1 cellular context compared by ENCODE assay signal in the genomic region with DNA sequence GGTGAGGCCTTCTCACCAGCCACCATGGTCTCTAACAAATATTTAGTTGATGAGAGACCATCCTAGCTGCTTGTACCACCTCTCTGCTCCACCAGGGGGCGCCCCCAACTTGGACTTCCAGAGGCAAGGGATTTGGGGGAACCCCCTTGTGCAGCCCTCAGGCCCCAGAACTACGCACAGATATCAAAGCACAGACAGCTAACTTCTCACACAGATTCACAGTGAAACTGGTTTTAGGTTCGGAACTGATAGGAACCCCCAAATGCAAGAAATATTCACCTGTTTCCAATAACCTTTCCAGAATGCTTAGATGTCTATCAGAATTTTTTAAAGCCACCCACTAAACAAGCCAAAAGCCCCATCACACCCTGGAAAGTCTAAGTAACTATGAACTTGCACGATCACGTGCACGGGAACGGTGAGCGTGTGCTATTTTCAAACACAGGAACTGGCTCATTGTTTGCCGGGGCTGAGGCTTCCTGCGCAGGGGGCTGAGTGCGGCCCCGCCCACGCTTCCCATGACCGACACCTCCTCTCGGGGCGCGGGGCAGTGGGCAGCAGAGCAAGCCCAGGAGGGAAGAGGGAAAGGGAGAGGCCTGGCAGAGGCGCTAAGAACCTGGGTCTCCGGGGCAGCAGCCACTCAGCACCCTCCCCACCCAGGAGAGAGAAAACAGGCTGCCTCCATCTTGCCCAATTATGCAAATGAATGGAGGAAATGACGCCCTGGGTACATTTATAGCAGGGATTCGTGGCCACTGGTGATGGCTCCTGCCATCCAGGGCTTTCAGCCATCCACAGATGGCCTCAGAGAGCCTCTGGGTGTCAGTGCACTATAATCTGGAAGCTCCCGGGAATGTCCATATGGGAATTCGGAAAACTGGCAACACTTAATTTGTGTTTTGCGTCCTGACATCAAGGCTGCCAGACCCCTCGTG.
TF ChIP-seq lines count a peak whose summit lies in the region.

No MANE protein-coding gene starts in this region.

TF ChIP-seq in K562, 482 proteins besides CTCF, POLR2A, EP300 and RAD21 (continued from another document and continues in another):
- TF ChIP-seq ARID2 (IDR thresholded peaks at IDR 0.05) (peak; percentile 59; the same call in 1 of the 2 replicates), SREBF1 (IDR thresholded peaks at IDR 0.05; ENCODE audit: borderline replicate concordance, low read depth, low read length) (no peak), ATF4 (CRISPR knock-in tag; IDR thresholded peaks at IDR 0.05) (no peak), JUND (IDR thresholded peaks at IDR 0.05; ENCODE audit: borderline replicate concordance, low read depth, low read length) (no peak), JUND (tag; IDR thresholded peaks at IDR 0.05; ENCODE audit: borderline replicate concordance, low read depth, low read length) (no peak), SMC3 (conservative IDR thresholded peaks at IDR 0.05; ENCODE audit: insufficient read depth, low read depth, low read length) (peak; percentile 67), CC2D1A (IDR thresholded peaks at IDR 0.05) (0 out of 2 replicates have a peak, but pooled peaks have one; percentile 50), ZNF175 (CRISPR knock-in tag; IDR thresholded peaks at IDR 0.05; ENCODE audit: low read depth) (no peak), BACH1 (tag; IDR thresholded peaks at IDR 0.05) (no peak), HNRNPL (IDR thresholded peaks at IDR 0.05; ENCODE audit: low read depth, low read length) (no peak), ESRRA (IDR thresholded peaks at IDR 0.05; ENCODE audit: borderline replicate concordance, low read depth) (no peak), ZBTB9 (CRISPR knock-in tag; IDR thresholded peaks at IDR 0.05) (no peak), CTCFL (IDR thresholded peaks at IDR 0.05; ENCODE audit: borderline replicate concordance, insufficient read depth, low read depth, low read length, poor library complexity, severe bottlenecking) (peak; percentile 71), HNRNPH1 (optimal IDR thresholded peaks at IDR 0.05; ENCODE audit: low read depth, low read length) (no peak), RCOR1 (IDR thresholded peaks at IDR 0.05; ENCODE audit: borderline replicate concordance in 1 of 2, low read depth in 2 of 2, low read length in 2 of 2) (no peak), ZKSCAN8 (CRISPR knock-in tag; IDR thresholded peaks at IDR 0.05) (peak; percentile 84), ZNF24 (IDR thresholded peaks at IDR 0.05) (no peak), YY1 (IDR thresholded peaks at IDR 0.05; ENCODE audit: borderline replicate concordance in 1 of 3, control insufficient read depth in 1 of 3, extremely low read depth in 1 of 3, insufficient read depth in 3 of 3, insufficient read length in 1 of 3, insufficient replicate concordance in 2 of 3, low read depth in 1 of 3, low read length in 2 of 3) (peak in 1 of 3 experiments; percentile 31), RHOXF2B (CRISPR knock-in tag; conservative IDR thresholded peaks at IDR 0.05) (no peak)
- TF ChIP-seq, protein P1, sequence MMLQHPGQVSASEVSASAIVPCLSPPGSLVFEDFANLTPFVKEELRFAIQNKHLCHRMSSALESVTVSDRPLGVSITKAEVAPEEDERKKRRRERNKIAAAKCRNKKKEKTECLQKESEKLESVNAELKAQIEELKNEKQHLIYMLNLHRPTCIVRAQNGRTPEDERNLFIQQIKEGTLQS (IDR thresholded peaks at IDR 0.05): no peak
- TF ChIP-seq, protein P1 (CRISPR knock-in tag; conservative IDR thresholded peaks at IDR 0.05): no peak
- TF ChIP-seq, protein P2, sequence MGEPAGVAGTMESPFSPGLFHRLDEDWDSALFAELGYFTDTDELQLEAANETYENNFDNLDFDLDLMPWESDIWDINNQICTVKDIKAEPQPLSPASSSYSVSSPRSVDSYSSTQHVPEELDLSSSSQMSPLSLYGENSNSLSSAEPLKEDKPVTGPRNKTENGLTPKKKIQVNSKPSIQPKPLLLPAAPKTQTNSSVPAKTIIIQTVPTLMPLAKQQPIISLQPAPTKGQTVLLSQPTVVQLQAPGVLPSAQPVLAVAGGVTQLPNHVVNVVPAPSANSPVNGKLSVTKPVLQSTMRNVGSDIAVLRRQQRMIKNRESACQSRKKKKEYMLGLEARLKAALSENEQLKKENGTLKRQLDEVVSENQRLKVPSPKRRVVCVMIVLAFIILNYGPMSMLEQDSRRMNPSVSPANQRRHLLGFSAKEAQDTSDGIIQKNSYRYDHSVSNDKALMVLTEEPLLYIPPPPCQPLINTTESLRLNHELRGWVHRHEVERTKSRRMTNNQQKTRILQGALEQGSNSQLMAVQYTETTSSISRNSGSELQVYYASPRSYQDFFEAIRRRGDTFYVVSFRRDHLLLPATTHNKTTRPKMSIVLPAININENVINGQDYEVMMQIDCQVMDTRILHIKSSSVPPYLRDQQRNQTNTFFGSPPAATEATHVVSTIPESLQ (CRISPR knock-in tag; IDR thresholded peaks at IDR 0.05): no peak
- TF ChIP-seq, protein P3, sequence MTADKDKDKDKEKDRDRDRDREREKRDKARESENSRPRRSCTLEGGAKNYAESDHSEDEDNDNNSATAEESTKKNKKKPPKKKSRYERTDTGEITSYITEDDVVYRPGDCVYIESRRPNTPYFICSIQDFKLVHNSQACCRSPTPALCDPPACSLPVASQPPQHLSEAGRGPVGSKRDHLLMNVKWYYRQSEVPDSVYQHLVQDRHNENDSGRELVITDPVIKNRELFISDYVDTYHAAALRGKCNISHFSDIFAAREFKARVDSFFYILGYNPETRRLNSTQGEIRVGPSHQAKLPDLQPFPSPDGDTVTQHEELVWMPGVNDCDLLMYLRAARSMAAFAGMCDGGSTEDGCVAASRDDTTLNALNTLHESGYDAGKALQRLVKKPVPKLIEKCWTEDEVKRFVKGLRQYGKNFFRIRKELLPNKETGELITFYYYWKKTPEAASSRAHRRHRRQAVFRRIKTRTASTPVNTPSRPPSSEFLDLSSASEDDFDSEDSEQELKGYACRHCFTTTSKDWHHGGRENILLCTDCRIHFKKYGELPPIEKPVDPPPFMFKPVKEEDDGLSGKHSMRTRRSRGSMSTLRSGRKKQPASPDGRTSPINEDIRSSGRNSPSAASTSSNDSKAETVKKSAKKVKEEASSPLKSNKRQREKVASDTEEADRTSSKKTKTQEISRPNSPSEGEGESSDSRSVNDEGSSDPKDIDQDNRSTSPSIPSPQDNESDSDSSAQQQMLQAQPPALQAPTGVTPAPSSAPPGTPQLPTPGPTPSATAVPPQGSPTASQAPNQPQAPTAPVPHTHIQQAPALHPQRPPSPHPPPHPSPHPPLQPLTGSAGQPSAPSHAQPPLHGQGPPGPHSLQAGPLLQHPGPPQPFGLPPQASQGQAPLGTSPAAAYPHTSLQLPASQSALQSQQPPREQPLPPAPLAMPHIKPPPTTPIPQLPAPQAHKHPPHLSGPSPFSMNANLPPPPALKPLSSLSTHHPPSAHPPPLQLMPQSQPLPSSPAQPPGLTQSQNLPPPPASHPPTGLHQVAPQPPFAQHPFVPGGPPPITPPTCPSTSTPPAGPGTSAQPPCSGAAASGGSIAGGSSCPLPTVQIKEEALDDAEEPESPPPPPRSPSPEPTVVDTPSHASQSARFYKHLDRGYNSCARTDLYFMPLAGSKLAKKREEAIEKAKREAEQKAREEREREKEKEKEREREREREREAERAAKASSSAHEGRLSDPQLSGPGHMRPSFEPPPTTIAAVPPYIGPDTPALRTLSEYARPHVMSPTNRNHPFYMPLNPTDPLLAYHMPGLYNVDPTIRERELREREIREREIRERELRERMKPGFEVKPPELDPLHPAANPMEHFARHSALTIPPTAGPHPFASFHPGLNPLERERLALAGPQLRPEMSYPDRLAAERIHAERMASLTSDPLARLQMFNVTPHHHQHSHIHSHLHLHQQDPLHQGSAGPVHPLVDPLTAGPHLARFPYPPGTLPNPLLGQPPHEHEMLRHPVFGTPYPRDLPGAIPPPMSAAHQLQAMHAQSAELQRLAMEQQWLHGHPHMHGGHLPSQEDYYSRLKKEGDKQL (CRISPR knock-in tag; IDR thresholded peaks at IDR 0.05; ENCODE audit: borderline replicate concordance): no peak
- TF ChIP-seq, protein P4, sequence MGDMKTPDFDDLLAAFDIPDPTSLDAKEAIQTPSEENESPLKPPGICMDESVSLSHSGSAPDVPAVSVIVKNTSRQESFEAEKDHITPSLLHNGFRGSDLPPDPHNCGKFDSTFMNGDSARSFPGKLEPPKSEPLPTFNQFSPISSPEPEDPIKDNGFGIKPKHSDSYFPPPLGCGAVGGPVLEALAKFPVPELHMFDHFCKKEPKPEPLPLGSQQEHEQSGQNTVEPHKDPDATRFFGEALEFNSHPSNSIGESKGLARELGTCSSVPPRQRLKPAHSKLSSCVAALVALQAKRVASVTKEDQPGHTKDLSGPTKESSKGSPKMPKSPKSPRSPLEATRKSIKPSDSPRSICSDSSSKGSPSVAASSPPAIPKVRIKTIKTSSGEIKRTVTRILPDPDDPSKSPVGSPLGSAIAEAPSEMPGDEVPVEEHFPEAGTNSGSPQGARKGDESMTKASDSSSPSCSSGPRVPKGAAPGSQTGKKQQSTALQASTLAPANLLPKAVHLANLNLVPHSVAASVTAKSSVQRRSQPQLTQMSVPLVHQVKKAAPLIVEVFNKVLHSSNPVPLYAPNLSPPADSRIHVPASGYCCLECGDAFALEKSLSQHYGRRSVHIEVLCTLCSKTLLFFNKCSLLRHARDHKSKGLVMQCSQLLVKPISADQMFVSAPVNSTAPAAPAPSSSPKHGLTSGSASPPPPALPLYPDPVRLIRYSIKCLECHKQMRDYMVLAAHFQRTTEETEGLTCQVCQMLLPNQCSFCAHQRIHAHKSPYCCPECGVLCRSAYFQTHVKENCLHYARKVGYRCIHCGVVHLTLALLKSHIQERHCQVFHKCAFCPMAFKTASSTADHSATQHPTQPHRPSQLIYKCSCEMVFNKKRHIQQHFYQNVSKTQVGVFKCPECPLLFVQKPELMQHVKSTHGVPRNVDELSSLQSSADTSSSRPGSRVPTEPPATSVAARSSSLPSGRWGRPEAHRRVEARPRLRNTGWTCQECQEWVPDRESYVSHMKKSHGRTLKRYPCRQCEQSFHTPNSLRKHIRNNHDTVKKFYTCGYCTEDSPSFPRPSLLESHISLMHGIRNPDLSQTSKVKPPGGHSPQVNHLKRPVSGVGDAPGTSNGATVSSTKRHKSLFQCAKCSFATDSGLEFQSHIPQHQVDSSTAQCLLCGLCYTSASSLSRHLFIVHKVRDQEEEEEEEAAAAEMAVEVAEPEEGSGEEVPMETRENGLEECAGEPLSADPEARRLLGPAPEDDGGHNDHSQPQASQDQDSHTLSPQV (IDR thresholded peaks at IDR 0.05): 0 out of 2 replicates have a peak, but pooled peaks have one; percentile 23
- TF ChIP-seq, protein P5, sequence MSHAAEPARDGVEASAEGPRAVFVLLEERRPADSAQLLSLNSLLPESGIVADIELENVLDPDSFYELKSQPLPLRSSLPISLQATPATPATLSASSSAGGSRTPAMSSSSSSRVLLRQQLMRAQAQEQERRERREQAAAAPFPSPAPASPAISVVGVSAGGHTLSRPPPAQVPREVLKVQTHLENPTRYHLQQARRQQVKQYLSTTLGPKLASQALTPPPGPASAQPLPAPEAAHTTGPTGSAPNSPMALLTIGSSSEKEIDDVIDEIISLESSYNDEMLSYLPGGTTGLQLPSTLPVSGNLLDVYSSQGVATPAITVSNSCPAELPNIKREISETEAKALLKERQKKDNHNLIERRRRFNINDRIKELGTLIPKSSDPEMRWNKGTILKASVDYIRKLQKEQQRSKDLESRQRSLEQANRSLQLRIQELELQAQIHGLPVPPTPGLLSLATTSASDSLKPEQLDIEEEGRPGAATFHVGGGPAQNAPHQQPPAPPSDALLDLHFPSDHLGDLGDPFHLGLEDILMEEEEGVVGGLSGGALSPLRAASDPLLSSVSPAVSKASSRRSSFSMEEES (CRISPR knock-in tag; IDR thresholded peaks at IDR 0.05): 0 out of 2 replicates have a peak, but pooled peaks have one; percentile 6
- TF ChIP-seq, protein P6, sequence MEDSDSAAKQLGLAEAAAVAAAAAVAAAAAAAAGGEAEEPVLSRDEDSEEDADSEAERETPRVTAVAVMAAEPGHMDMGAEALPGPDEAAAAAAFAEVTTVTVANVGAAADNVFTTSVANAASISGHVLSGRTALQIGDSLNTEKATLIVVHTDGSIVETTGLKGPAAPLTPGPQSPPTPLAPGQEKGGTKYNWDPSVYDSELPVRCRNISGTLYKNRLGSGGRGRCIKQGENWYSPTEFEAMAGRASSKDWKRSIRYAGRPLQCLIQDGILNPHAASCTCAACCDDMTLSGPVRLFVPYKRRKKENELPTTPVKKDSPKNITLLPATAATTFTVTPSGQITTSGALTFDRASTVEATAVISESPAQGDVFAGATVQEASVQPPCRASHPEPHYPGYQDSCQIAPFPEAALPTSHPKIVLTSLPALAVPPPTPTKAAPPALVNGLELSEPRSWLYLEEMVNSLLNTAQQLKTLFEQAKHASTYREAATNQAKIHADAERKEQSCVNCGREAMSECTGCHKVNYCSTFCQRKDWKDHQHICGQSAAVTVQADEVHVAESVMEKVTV (CRISPR knock-in tag; IDR thresholded peaks at IDR 0.05): peak; percentile 78
